ENCODE assay signal across 10 cellular contexts in the genomic region with DNA sequence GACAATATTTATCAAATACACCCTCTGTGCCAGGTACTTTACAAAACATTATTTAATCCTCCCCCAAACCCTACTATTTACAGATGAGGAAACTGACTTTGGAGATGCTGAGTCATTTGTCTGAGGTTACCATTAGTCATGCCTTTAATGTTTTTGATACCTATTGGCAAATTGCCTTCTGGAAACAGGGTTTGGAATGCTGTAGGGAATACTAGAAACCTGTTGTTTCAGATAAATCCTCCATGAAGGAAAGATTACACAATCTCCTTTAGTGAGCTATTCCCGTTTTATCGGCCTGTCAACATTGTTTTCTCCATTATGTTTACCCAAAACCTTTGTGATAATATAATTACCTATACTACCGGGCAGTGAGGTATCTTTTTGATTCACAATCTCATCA.
DNase-seq lines count a peak whose midpoint lies in the region; ATAC-seq, FAIRE-seq and TF ChIP-seq lines count a peak whose summit lies in the region.
"Had no signal": no experiment of that assay in that cellular context is flagged by ENCODE, and none has a peak within 500 bp of the region (broad histone marks: within the 10 kb centered on the region; RNA-seq: fewer than 3 reads in every experiment).

No MANE protein-coding gene starts in this region.

- no peak for TF ChIP-seq CTCF in endothelial cell of umbilical vein (IDR thresholded peaks at IDR 0.05; ENCODE audit: extremely low read depth in 1 of 2, insufficient read depth in 1 of 2, low read depth in 1 of 2, low read length in 2 of 2)
- no peak for TF ChIP-seq CTCF in retinal pigment epithelial cell (conservative IDR thresholded peaks at IDR 0.05; ENCODE audit: low read depth, low read length)
- TF ChIP-seq CTCF in neural progenitor cell (IDR thresholded peaks at IDR 0.05), result no peak

- H3K9me1 ChIP-seq in endothelial cell of umbilical vein (replicated peaks; ENCODE audit: control insufficient read depth, extremely low read depth, insufficient read depth, low read length), result no peaks in the 10 kb centered on the region

- BruUV-seq in endothelial cell of umbilical vein (replicated peaks; lab: Mats Ljungman, UMichigan), result no TSS peak

- H3K27me3 ChIP-seq in endothelial cell of umbilical vein (ENCODE audit: control insufficient read depth in 2 of 2, insufficient read depth in 2 of 2, low read length in 2 of 2), result no peaks in the 10 kb centered on the region
- H3K27me3 ChIP-seq in neural progenitor cell, result no peaks in the 10 kb centered on the region
- H3K27me3 ChIP-seq: gastrocnemius medialis had no signal

- no peaks in the 10 kb centered on the region for H4K20me1 ChIP-seq in endothelial cell of umbilical vein (replicated peaks; ENCODE audit: control insufficient read depth, extremely low read depth, insufficient read depth, low read length)
- no peaks in the 10 kb centered on the region for H4K20me1 ChIP-seq in neural progenitor cell (ENCODE audit: low read depth)

- peak; percentile 96 for FAIRE-seq in endothelial cell of umbilical vein (lab: Jason Lieb, UNC)

- H3K27me3 Mint-ChIP-seq in neural progenitor cell (ENCODE audit: insufficient read depth, low read depth), result no peaks in the 10 kb centered on the region

- H3K27ac Mint-ChIP-seq in neural progenitor cell, result no peak overlapping the region
- H3K27ac Mint-ChIP-seq: activated CD4-positive, alpha-beta T cell treated with anti-CD3 and anti-CD28 coated beads, Interleukin-2, amount 10 ng/mL, durations not matched to agents 24 days and 14 days had no signal

- CTCF ChIA-PET in endothelial cell of umbilical vein (lab: Charles Lee), result interaction anchor here (0.7 to 1.0 kb wide), 3 partner anchors 9 to 106 kb away, joined by 3 to 4 read pairs (median 3); no protein-coding TSS in a partner anchor

- no peaks in the 10 kb centered on the region for H3F3A ChIP-seq in neural progenitor cell (ENCODE audit: low read depth)

- H3K4me2 ChIP-seq in endothelial cell of umbilical vein (ENCODE audit: insufficient read depth, low read length) (peak overlapping the region; percentile 73), neural progenitor cell (no peak overlapping the region)

- ATAC-seq in GM18517 (IDR thresholded peaks at IDR 0.05; ENCODE audit: unreplicated experiment), result no peak

- peaks cover 34% of the 10 kb centered on the region for H3K4me1 Mint-ChIP-seq in neural progenitor cell

- no peaks in the 10 kb centered on the region for H3K9me3 Mint-ChIP-seq in neural progenitor cell
- H3K9me3 Mint-ChIP-seq: activated CD4-positive, alpha-beta T cell treated with anti-CD3 and anti-CD28 coated beads, Interleukin-2, amount 10 ng/mL, durations not matched to agents 24 days and 14 days had no signal

- H3K9ac ChIP-seq in endothelial cell of umbilical vein (replicated peaks; ENCODE audit: extremely low read depth, insufficient read depth, low read length) (peak overlapping the region; percentile 64), neural progenitor cell (no peak overlapping the region)

- intact Hi-C loops in endothelial cell of umbilical vein (cut with micrococcal nuclease) (loop anchor here (1.0 to 2.0 kb wide), 5 partner anchors 39 to 287 kb away; partner anchors contain the start of gene TNFRSF21), posterior cingulate gyrus (cut with DNase I) (no loop called here)

- H3K4me3 ChIP-seq in endothelial cell of umbilical vein (replicated peaks in 1 of 3; ENCODE audit: insufficient read depth in 1 of 3, low read depth in 1 of 3, low read length in 3 of 3) (peak overlapping the region in 1 of 3 experiments; percentile 10), retinal pigment epithelial cell (ENCODE audit: low read length) (no peak overlapping the region), neural progenitor cell (no peak overlapping the region)
- H3K4me3 ChIP-seq: gastrocnemius medialis had no signal

- POLR2A ChIA-PET in endothelial cell of umbilical vein (lab: Charles Lee), result interaction anchor here (0.5 kb wide), 1 partner anchor 40 kb away, joined by 3 read pairs; no protein-coding TSS in a partner anchor

- H3K9me3 ChIP-seq in endothelial cell of umbilical vein (replicated peaks; ENCODE audit: control insufficient read depth, insufficient read depth, low read length) (no peaks in the 10 kb centered on the region), neural progenitor cell (ENCODE audit: low read depth) (no peaks in the 10 kb centered on the region)
- H3K9me3 ChIP-seq: gastrocnemius medialis had no signal

- H3K4me1 ChIP-seq in endothelial cell of umbilical vein (ENCODE audit: control insufficient read depth, extremely low read depth, insufficient read depth, low read length) (peaks cover 26% of the 10 kb centered on the region), neural progenitor cell (no peaks in the 10 kb centered on the region)

- no peak for TF ChIP-seq POLR2A in endothelial cell of umbilical vein (IDR thresholded peaks at IDR 0.05; ENCODE audit: low read depth, low read length)

- H3K27ac ChIP-seq in endothelial cell of umbilical vein (ENCODE audit: insufficient read depth, low read depth, low read length) (peak overlapping the region; percentile 94), neural progenitor cell (no peak overlapping the region)

- H3K79me2 ChIP-seq in endothelial cell of umbilical vein (ENCODE audit: control insufficient read depth, insufficient read depth, low read length), result no peaks in the 10 kb centered on the region
- H3K79me2 ChIP-seq in neural progenitor cell (ENCODE audit: low read depth), result no peaks in the 10 kb centered on the region

- H3K4me3 Mint-ChIP-seq in neural progenitor cell, result no peak overlapping the region
- H3K4me3 Mint-ChIP-seq: activated CD4-positive, alpha-beta T cell treated with anti-CD3 and anti-CD28 coated beads, Interleukin-2, amount 10 ng/mL, durations not matched to agents 24 days and 14 days had no signal

- H3K36me3 Mint-ChIP-seq in neural progenitor cell, result no peaks in the 10 kb centered on the region

- no peaks in the 10 kb centered on the region for H3K36me3 ChIP-seq in endothelial cell of umbilical vein (ENCODE audit: control insufficient read depth in 2 of 2, extremely low read depth in 1 of 2, insufficient read depth in 2 of 2, low read length in 2 of 2)
- no peaks in the 10 kb centered on the region for H3K36me3 ChIP-seq in neural progenitor cell
- H3K36me3 ChIP-seq: gastrocnemius medialis had no signal

- dilution Hi-C loops in endothelial cell of umbilical vein (cut with MboI; ENCODE audit: extremely low pct_ligation_motif_present, low sequenced_read_pairs), result no loop called here

- H2AFZ ChIP-seq in endothelial cell of umbilical vein (ENCODE audit: low read depth, low read length) (no peak overlapping the region), neural progenitor cell (replicated peaks) (no peak overlapping the region)

- DNase-seq in HCEC 1CT, result peak; percentile 86
- DNase-seq in OCI-M1 (lab: John Stamatoyannopoulos, UW), result peak; percentile 53
- peak; percentile 98 for DNase-seq in endothelial cell of umbilical vein (ENCODE audit: low read depth, low spot score)
- DNase-seq in retinal pigment epithelial cell (ENCODE audit: low read depth), result peak; percentile 94
- DNase-seq in neural progenitor cell (ENCODE audit: low spot score), result no peak
- DNase-seq in NCI-H2107 treated with DMSO at 0.1 percent for 48 hours (lab: John Stamatoyannopoulos, UW; ENCODE audit: unreplicated experiment), result no peak
- no peak for DNase-seq in posterior cingulate gyrus
- DNase-seq: activated CD4-positive, alpha-beta T cell treated with anti-CD3 and anti-CD28 coated beads, Interleukin-2, amount 10 ng/mL, durations not matched to agents 24 days and 14 days; gastrocnemius medialis had no signal

TF ChIP-seq in endothelial cell of umbilical vein, 7 proteins besides CTCF, POLR2A, EP300 and RAD21:
- TF ChIP-seq MYC (IDR thresholded peaks at IDR 0.05; ENCODE audit: low read depth, low read length) (no peak), MAX (IDR thresholded peaks at IDR 0.05; ENCODE audit: insufficient read depth, insufficient read length) (no peak), GATA2 (IDR thresholded peaks at IDR 0.05; ENCODE audit: insufficient read depth, insufficient read length, low read depth, low read length) (peak; percentile 68), JUN (IDR thresholded peaks at IDR 0.05; ENCODE audit: borderline replicate concordance, insufficient read depth, insufficient read length, low read depth) (peak; percentile 94), FOS (IDR thresholded peaks at IDR 0.05; ENCODE audit: borderline replicate concordance, insufficient read depth, low read length) (peak; percentile 93), POLR2AphosphoS5 (IDR thresholded peaks at IDR 0.05; ENCODE audit: insufficient read depth, low read depth, low read length) (peak; percentile 64)

Comparison
In these comparisons a context has a peak if more than half of its experiments do, and no peak if none do; other contexts are left out.
1. DNase-seq: peak in HCEC 1CT (single experiment), OCI-M1 (single experiment), endothelial cell of umbilical vein (single experiment) and retinal pigment epithelial cell (single experiment); none in neural progenitor cell (single experiment), NCI-H2107 treated with DMSO at 0.1 percent for 48 hours (single experiment) and posterior cingulate gyrus (0 of 10).